ENCODE assay signal across 22 cellular contexts in the genomic region with DNA sequence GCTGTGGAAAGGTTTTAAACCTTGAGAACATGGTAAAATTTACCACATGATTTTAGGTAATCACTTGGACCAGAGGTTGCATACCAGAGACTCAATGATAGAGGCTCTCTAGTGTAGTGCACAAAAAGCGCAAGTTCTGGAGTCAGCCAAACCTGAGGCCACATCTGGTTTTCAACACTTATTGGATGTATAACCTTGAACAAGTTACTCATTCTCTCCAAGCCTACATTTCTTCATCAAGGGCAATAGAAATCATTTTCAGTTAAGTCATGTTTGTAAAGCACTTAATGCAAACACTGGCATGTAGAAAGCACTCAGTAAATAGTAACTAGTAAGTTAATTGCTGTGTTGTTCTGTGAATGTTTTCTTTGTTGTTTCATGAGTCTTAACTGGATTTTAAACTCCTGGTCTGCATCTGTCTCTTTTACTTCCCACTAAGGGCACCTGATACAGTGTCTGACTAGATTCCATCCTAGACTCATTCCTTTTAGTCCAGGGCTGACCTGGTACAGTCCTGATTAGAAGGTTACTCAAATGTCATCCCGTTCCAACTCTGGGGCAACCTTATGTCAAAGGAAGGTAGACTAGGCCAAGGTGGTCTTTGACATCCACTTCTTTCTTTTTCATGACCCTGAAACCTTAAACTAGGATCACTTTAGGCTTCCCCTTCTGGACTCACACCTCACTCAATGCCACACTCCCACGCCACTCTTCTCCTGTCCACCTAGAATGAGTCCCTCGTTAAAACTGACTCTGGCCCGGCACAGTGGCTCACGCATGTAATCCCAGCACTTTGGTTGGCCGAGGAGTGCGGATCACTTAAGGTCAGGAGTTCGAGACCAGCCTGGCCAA. TPM values are rescaled to one million over a fixed set of nuclear protein-coding genes. Genes with fewer than 3 reads are reported as not detected.
DNase-seq lines count a peak whose midpoint lies in the region; ATAC-seq, FAIRE-seq and TF ChIP-seq lines count a peak whose summit lies in the region.
"Had no signal": no experiment of that assay in that cellular context is flagged by ENCODE, and none has a peak within 500 bp of the region (broad histone marks: within the 10 kb centered on the region; RNA-seq: fewer than 3 reads in every experiment).

No MANE protein-coding gene starts in this region.

- no peaks in the 10 kb centered on the region for H3K36me3 ChIP-seq in Panc1 (ENCODE audit: control insufficient read depth, insufficient read depth, low read length)
- H3K36me3 ChIP-seq: BE2C had no signal

- BruUV-seq in Panc1 (replicated peaks; lab: Mats Ljungman, UMichigan), result no TSS peak

- TF ChIP-seq CTCF in Panc1 (IDR thresholded peaks at IDR 0.05), result no peak

- intact Hi-C loops in Panc1 (cut with micrococcal nuclease; ENCODE audit: unreplicated experiment) (no loop called here), left ventricle myocardium superior (cut with micrococcal nuclease) (loop anchor here (10.0 kb wide), 1 partner anchor 355 kb away; the partner anchor contains the start of gene CCDC83)

- H3K9me3 ChIP-seq in Panc1 (ENCODE audit: control insufficient read depth, insufficient read depth, low read depth, low read length), result no peaks in the 10 kb centered on the region
- H3K9me3 ChIP-seq: BE2C had no signal

- peak; percentile 52 for ATAC-seq in Panc1
- peak; percentile 33 for ATAC-seq in left lobe of liver
- no peak for ATAC-seq in HG03520 (IDR thresholded peaks at IDR 0.05; ENCODE audit: unreplicated experiment)
- ATAC-seq in left ventricle myocardium superior, result no peak

- no peaks in the 10 kb centered on the region for H3K27me3 ChIP-seq in Panc1 (ENCODE audit: control insufficient read depth, insufficient read depth, low read length)

- H3K4me3 ChIP-seq in Panc1 (ENCODE audit: low read depth in 2 of 2, low read length in 2 of 2), result no peak overlapping the region

- peak; percentile 44 for FAIRE-seq in GM12892 (lab: Jason Lieb, UNC)
- FAIRE-seq: G401.6, HTR-8/SVneo had no signal

- TF ChIP-seq POLR2A in GM12892 (IDR thresholded peaks at IDR 0.05; ENCODE audit: low read depth, low read length), result no peak

- no peaks in the 10 kb centered on the region for H3K4me1 ChIP-seq in Panc1 (ENCODE audit: control insufficient read depth, insufficient read depth, low read length)
- H3K4me1 ChIP-seq: BE2C had no signal

- no peak for DNase-seq in GM12892 (ENCODE audit: insufficient read length)
- DNase-seq in Panc1 (ENCODE audit: low read depth, low spot score), result no peak
- DNase-seq in left lobe of liver (ENCODE audit: low spot score), result no peak
- DNase-seq in renal cortical epithelial cell (ENCODE audit: low read depth), result peak; percentile 47
- no peak for DNase-seq in DMS153 treated with DMSO at 0.1 percent for 48 hours (lab: John Stamatoyannopoulos, UW; ENCODE audit: unreplicated experiment)
- DNase-seq in left ventricle myocardium superior, result no peak
- DNase-seq: ACHN; BE2C; Calu3; CD4-positive, alpha-beta T cell; DND-41; H9; MV-4-11; NCI-H187 treated with DMSO at 0.1 percent for 48 hours; NCI-H446 treated with DMSO at 0.1 percent for 48 hours; NCI-H748 treated with DMSO at 0.1 percent for 48 hours; OCI-M1 had no signal

- POLR2A ChIA-PET in Panc1 (lab: Charles Lee), result no interaction called here

- in situ Hi-C loops in Panc1 (cut with HindIII; ENCODE audit: low pct_unique_long_range_greater_than_20kb, low sequenced_read_pairs), result no loop called here

- CTCF ChIA-PET in Panc1 (lab: Charles Lee), result interaction anchor here (0.5 kb wide), 1 partner anchor 134 kb away, joined by 4 read pairs; no protein-coding TSS in a partner anchor

- H3K27ac ChIP-seq in Panc1 (ENCODE audit: low read length), result no peak overlapping the region
- H3K27ac ChIP-seq: HL-60, RWPE1 had no signal

RNA-seq across cellular contexts. Expression of gene EED, which starts 34.5 kb away (rescaled TPM):
- 66.7 TPM for polyA plus RNA-seq in GM12892 (2012; ENCODE audit: missing spikeins)
- total RNA-seq in Panc1 (2021; ENCODE audit: unreplicated experiment) (29.0 TPM), left lobe of liver (7.5 TPM), renal cortical epithelial cell (18.6 and 29.6 TPM in 2 replicates), left ventricle myocardium superior (14.5 TPM)
- 19.7 TPM for polyA plus RNA-seq in Panc1 (2012; ENCODE audit: insufficient read length)

Comparison
In these comparisons a context has a peak if more than half of its experiments do, and no peak if none do; other contexts are left out.
1. ATAC-seq: peak in Panc1 (single experiment) and left lobe of liver (single experiment); none in HG03520 (single experiment) and left ventricle myocardium superior (single experiment).